Comparison of ENCODE assay signal across 15 cellular contexts in genomic region chr10:51227897-51228713, GRCh38.
DNase-seq lines count a peak whose midpoint lies in the region; ATAC-seq and TF ChIP-seq lines count a peak whose summit lies in the region.
"Had no signal": no experiment of that assay in that cellular context is flagged by ENCODE, and none has a peak within 500 bp of the region (broad histone marks: within the 10 kb centered on the region; RNA-seq: fewer than 3 reads in every experiment).

No MANE protein-coding gene starts in this region.

- TF ChIP-seq CTCF in HEK293 (tag by site-specific recombination; IDR thresholded peaks at IDR 0.05) (no peak), lung (IDR thresholded peaks at IDR 0.05; ENCODE audit: control extremely low read depth, extremely low read depth) (no peak), sigmoid colon (IDR thresholded peaks at IDR 0.05) (no peak)

- peak; percentile 10 for DNase-seq in OCI-M1 (lab: John Stamatoyannopoulos, UW)
- DNase-seq in lung (ENCODE audit: low spot score) = no peak
- DNase-seq in sigmoid colon = no peak
- DNase-seq in NCI-H2107 (lab: John Stamatoyannopoulos, UW) = no peak
- DNase-seq: CD4-positive, alpha-beta T cell; H7; NCI-H1105; NCI-H1694 treated with DMSO at 0.1 percent for 48 hours; NCI-H446 treated with DMSO at 0.1 percent for 48 hours; NK-92 treated with Interleukin-12 subunit alpha and Interleukin-12 subunit beta, amount 100 ng/mL, for 24 hours; RPMI8226; SJCRH30 had no signal

- H3K36me3 ChIP-seq in HEK293 (ENCODE audit: control insufficient read depth in 2 of 2, insufficient read depth in 1 of 2, low read length in 2 of 2) (no peaks in the 10 kb centered on the region), lung (ENCODE audit: control insufficient read depth in 2 of 2, insufficient read depth in 2 of 2, low read length in 2 of 2) (no peaks in the 10 kb centered on the region), sigmoid colon (no peaks in the 10 kb centered on the region)
- H3K36me3 ChIP-seq: SJCRH30 had no signal

- CTCF ChIA-PET in HEK293 (lab: Yijun Ruan, JAX) = no interaction called here

- H3K9me3 ChIP-seq in HEK293 (ENCODE audit: control insufficient read depth, insufficient read depth, low read depth, low read length) (no peaks in the 10 kb centered on the region), lung (ENCODE audit: control insufficient read depth in 2 of 2, insufficient read depth in 1 of 2, low read length in 1 of 2) (no peaks in the 10 kb centered on the region), sigmoid colon (no peaks in the 10 kb centered on the region)
- H3K9me3 ChIP-seq: SJCRH30 had no signal

- intact Hi-C loops in sigmoid colon (cut with DNase I) = loop anchor here (5.0 to 10.0 kb wide), 3 partner anchors 136 to 477 kb away; no protein-coding TSS in a partner anchor

- no peak for TF ChIP-seq EP300 in sigmoid colon (IDR thresholded peaks at IDR 0.05)

- no peak overlapping the region for H3K4me3 ChIP-seq in HEK293 (ENCODE audit: low read depth, low read length)
- no peak overlapping the region for H3K4me3 ChIP-seq in lung
- H3K4me3 ChIP-seq in sigmoid colon = no peak overlapping the region
- H3K4me3 ChIP-seq: SJCRH30 had no signal

- H3K27me3 ChIP-seq in lung (ENCODE audit: control insufficient read depth, insufficient read depth) (no peaks in the 10 kb centered on the region), sigmoid colon (no peaks in the 10 kb centered on the region)
- H3K27me3 ChIP-seq: SJCRH30 had no signal

- POLR2A ChIA-PET in HEK293 (lab: Yijun Ruan, JAX) = no interaction called here

- WGBS in lung, 2 donors = 35 to 53% methylated on average over 4 of the region's 4 CpGs
- 58 to 63% methylated on average over 4 of the region's 4 CpGs for WGBS in sigmoid colon, 2 donors

- peaks cover 13% of the 10 kb centered on the region for H3K4me1 ChIP-seq in HEK293 (ENCODE audit: control insufficient read depth, insufficient read depth, low read length)
- peaks cover 0 to 34% of the 10 kb centered on the region in 2 donors for H3K4me1 ChIP-seq in lung (ENCODE audit: control insufficient read depth in 2 of 2, insufficient read depth in 2 of 2, low read length in 2 of 2)
- H3K4me1 ChIP-seq in sigmoid colon = peaks cover 0 to 74% (median 58%) of the 10 kb centered on the region in 4 donors
- H3K4me1 ChIP-seq: SJCRH30 had no signal

- peak; percentile 30 for ATAC-seq in lung (ENCODE audit: insufficient read depth, low FRiP score)
- no peak for ATAC-seq in HG02884 (IDR thresholded peaks at IDR 0.05; ENCODE audit: unreplicated experiment)
- ATAC-seq in GM18511 (IDR thresholded peaks at IDR 0.05; ENCODE audit: unreplicated experiment) = no peak

- H3K27ac ChIP-seq in HEK293 (ENCODE audit: extremely low read depth, low read depth, low read length) = no peak overlapping the region
- H3K27ac ChIP-seq in lung (ENCODE audit: low read depth in 1 of 2, low read length in 1 of 2) = no peak overlapping the region
- H3K27ac ChIP-seq in sigmoid colon = peak overlapping the region; percentile 11 to 74 (median 58)
- H3K27ac ChIP-seq: SJCRH30 had no signal

- no peak for TF ChIP-seq POLR2A in sigmoid colon (IDR thresholded peaks at IDR 0.05)

TF ChIP-seq in HEK293, 187 proteins besides CTCF, POLR2A, EP300 and RAD21 (continues in another document):
- TF ChIP-seq ZNF174 (tag by site-specific recombination; IDR thresholded peaks at IDR 0.05) = no peak
- no peak for TF ChIP-seq RBAK (tag by site-specific recombination; IDR thresholded peaks at IDR 0.05)
- TF ChIP-seq ZNF488 (tag by site-specific recombination; IDR thresholded peaks at IDR 0.05) = no peak
- 0 out of 2 replicates have a peak, but pooled peaks have one; percentile 10 for TF ChIP-seq ZBTB17 (tag by site-specific recombination; IDR thresholded peaks at IDR 0.05)
- TF ChIP-seq ZNF132 (tag by site-specific recombination; IDR thresholded peaks at IDR 0.05; ENCODE audit: borderline replicate concordance) = no peak
- TF ChIP-seq TCF7L2 (IDR thresholded peaks at IDR 0.05; ENCODE audit: borderline replicate concordance, low read depth, low read length) = no peak
- TF ChIP-seq WT1 (tag by site-specific recombination; IDR thresholded peaks at IDR 0.05) = no peak
- TF ChIP-seq ZNF280D (tag by site-specific recombination; IDR thresholded peaks at IDR 0.05) = no peak
- no peak for TF ChIP-seq ZNF184 (tag by site-specific recombination; IDR thresholded peaks at IDR 0.05)
- no peak for TF ChIP-seq BCL11A (tag by site-specific recombination; IDR thresholded peaks at IDR 0.05; ENCODE audit: low read depth)
- TF ChIP-seq ZNF555 (tag by site-specific recombination; conservative IDR thresholded peaks at IDR 0.05) = no peak
- no peak for TF ChIP-seq PRDM1 (tag by site-specific recombination; IDR thresholded peaks at IDR 0.05)
- TF ChIP-seq ZFP69B (tag by site-specific recombination; IDR thresholded peaks at IDR 0.05) = no peak
- no peak for TF ChIP-seq ZNF354C (tag by site-specific recombination; IDR thresholded peaks at IDR 0.05; ENCODE audit: borderline replicate concordance, low read depth)
- peak; percentile 83 for TF ChIP-seq PRDM10 (tag by site-specific recombination; IDR thresholded peaks at IDR 0.05)
- TF ChIP-seq ZNF10 (tag by site-specific recombination; IDR thresholded peaks at IDR 0.05) = no peak
- TF ChIP-seq ZBTB6 (tag by site-specific recombination; IDR thresholded peaks at IDR 0.05) = no peak
- TF ChIP-seq IKZF3 (tag by site-specific recombination; IDR thresholded peaks at IDR 0.05) = no peak
- TF ChIP-seq SCRT2 (tag by site-specific recombination; IDR thresholded peaks at IDR 0.05) = 0 out of 2 replicates have a peak, but pooled peaks have one; percentile 54
- peak; percentile 54; the same call in 1 of the 2 replicates for TF ChIP-seq OSR2 (tag by site-specific recombination; IDR thresholded peaks at IDR 0.05)

Comparison
In these comparisons a context has a peak if more than half of its experiments do, and no peak if none do; other contexts are left out.
1. H3K27ac ChIP-seq: peak in sigmoid colon (4 of 4); none in HEK293 (single experiment) and lung (0 of 2).